1 cellular context compared by ENCODE assay signal in genomic region chr5:180594311-180595045, GRCh38.
TF ChIP-seq lines count a peak whose summit lies in the region.

No MANE protein-coding gene starts in this region.

TF ChIP-seq in H1, 55 proteins besides CTCF, POLR2A, EP300 and RAD21:
- no peak for TF ChIP-seq CBX8 (IDR thresholded peaks at IDR 0.05; ENCODE audit: borderline replicate concordance, low read depth, low read length)
- TF ChIP-seq SIX5 (IDR thresholded peaks at IDR 0.05; ENCODE audit: low read depth, low read length), result no peak
- no peak for TF ChIP-seq USF2 (IDR thresholded peaks at IDR 0.05; ENCODE audit: low read length)
- TF ChIP-seq YY1 (IDR thresholded peaks at IDR 0.05; ENCODE audit: low read depth, low read length), result no peak
- TF ChIP-seq TCF12 (IDR thresholded peaks at IDR 0.05; ENCODE audit: low read depth, low read length), result no peak
- no peak for TF ChIP-seq RBBP5 (IDR thresholded peaks at IDR 0.05; ENCODE audit: borderline replicate concordance, low read depth, low read length)
- TF ChIP-seq RNF2 (IDR thresholded peaks at IDR 0.05; ENCODE audit: borderline replicate concordance, low read depth, low read length, missing control alignments, poor library complexity, severe bottlenecking), result no peak
- TF ChIP-seq TBP (IDR thresholded peaks at IDR 0.05; ENCODE audit: low read depth, low read length), result no peak
- no peak for TF ChIP-seq SIN3A (conservative IDR thresholded peaks at IDR 0.05 in 1 of 2, IDR thresholded peaks at IDR 0.05 in 1 of 2; ENCODE audit: low read depth in 1 of 2, low read length in 2 of 2)
- TF ChIP-seq BRCA1 (IDR thresholded peaks at IDR 0.05; ENCODE audit: low read depth, low read length), result no peak
